Comparison of ENCODE assay signal across 15 cellular contexts in genomic region chr14:75404843-75405242, GRCh38.
"Had no signal": no experiment of that assay in that cellular context is flagged by ENCODE, and none has a peak within 500 bp of the region (broad histone marks: within the 10 kb centered on the region; RNA-seq: fewer than 3 reads in every experiment).

No MANE protein-coding gene starts in this region.

- H3K27me3 ChIP-seq: colonic mucosa, heart left ventricle, suprapubic skin, tibial artery, upper lobe of left lung had no signal

- DNase-seq: colonic mucosa; dermis blood vessel endothelial cell; endodermal cell; foreskin melanocyte; heart left ventricle; hippocampal formation; left colon; natural killer cell; right cardiac atrium; small intestine; stimulated activated CD4-positive, alpha-beta T cell treated with anti-CD3 and anti-CD28 coated beads, Interleukin-12 subunit alpha, Interleukin-12 subunit beta, amount 100 ng/mL, for 4 hours; stimulated activated naive CD4-positive, alpha-beta T cell treated with Interleukin-2 at 50 U/mL for 16 hours; tibial artery had no signal

- H3K36me3 ChIP-seq: colonic mucosa, heart left ventricle, suprapubic skin, tibial artery, upper lobe of left lung had no signal

- H3K9me3 ChIP-seq: colonic mucosa, heart left ventricle, suprapubic skin, tibial artery, upper lobe of left lung had no signal

- H3K4me3 ChIP-seq: colonic mucosa, heart left ventricle, suprapubic skin, tibial artery, upper lobe of left lung had no signal

- ATAC-seq: heart left ventricle, left colon, natural killer cell, right cardiac atrium had no signal

- H3K27ac ChIP-seq: colonic mucosa, heart left ventricle, suprapubic skin, tibial artery, upper lobe of left lung had no signal
